Comparison of ENCODE assay signal across 9 cellular contexts in genomic region chr12:98754095-98754494, GRCh38.
DNase-seq lines count a peak whose midpoint lies in the region; TF ChIP-seq lines count a peak whose summit lies in the region.
"Had no signal": no experiment of that assay in that cellular context is flagged by ENCODE, and none has a peak within 500 bp of the region (broad histone marks: within the 10 kb centered on the region; RNA-seq: fewer than 3 reads in every experiment).

No MANE protein-coding gene starts in this region.

- H2BK12ac ChIP-seq in H9 (ENCODE audit: insufficient read length, low read depth, low read length) = no peak overlapping the region

- no peak overlapping the region for H3K9ac ChIP-seq in H9 (ENCODE audit: extremely low read depth, insufficient read length, low read length)

- no peak overlapping the region for H2BK20ac ChIP-seq in H9 (ENCODE audit: low read depth, low read length, poor library complexity, severe bottlenecking)

- no peaks in the 10 kb centered on the region for H3K79me2 ChIP-seq in H9 (ENCODE audit: insufficient read depth, low read length)

- no peak overlapping the region for H3K4me3 ChIP-seq in epithelial cell of proximal tubule (ENCODE audit: low read depth, low read length)

- no peak overlapping the region for H4K5ac ChIP-seq in H9 (ENCODE audit: insufficient read length, low read depth, low read length)

- peak; percentile 15 for DNase-seq in activated naive CD4-positive, alpha-beta T cell treated with anti-CD3 and anti-CD28 coated beads for 36 hours
- no peak for DNase-seq in activated naive CD4-positive, alpha-beta T cell treated with anti-CD3 and anti-CD28 coated beads, Interleukin-2, amount 10 ng/mL, durations not matched to agents 7 days and 5 days
- DNase-seq in HFFc6 (peak; percentile 85), NCI-H2227 (lab: John Stamatoyannopoulos, UW; ENCODE audit: unreplicated experiment) (peak; percentile 27), epithelial cell of proximal tubule (ENCODE audit: low read depth) (peak; percentile 49), NCI-H1092 treated with DMSO at 0.1 percent for 48 hours (lab: John Stamatoyannopoulos, UW) (no peak), NCI-H82 treated with DMSO at 0.1 percent for 48 hours (lab: John Stamatoyannopoulos, UW; ENCODE audit: unreplicated experiment) (no peak), H9 (no peak)

- H4K20me1 ChIP-seq in H9 (ENCODE audit: control insufficient read depth, insufficient read depth, insufficient read length) = no peaks in the 10 kb centered on the region

- H3T11ph ChIP-seq in H9 (ENCODE audit: low read length) = no peak overlapping the region

- no peak for TF ChIP-seq CTCF in HFFc6 (IDR thresholded peaks at IDR 0.05)
- no peak for TF ChIP-seq CTCF in epithelial cell of proximal tubule (conservative IDR thresholded peaks at IDR 0.05; ENCODE audit: low read depth, low read length)
- no peak for TF ChIP-seq CTCF in H9 (conservative IDR thresholded peaks at IDR 0.05)

- H3K27me3 Mint-ChIP-seq in activated naive CD4-positive, alpha-beta T cell treated with anti-CD3 and anti-CD28 coated beads for 36 hours (ENCODE audit: low read depth) = peaks cover 8% of the 10 kb centered on the region
- peaks cover 15% of the 10 kb centered on the region for H3K27me3 Mint-ChIP-seq in activated naive CD4-positive, alpha-beta T cell treated with anti-CD3 and anti-CD28 coated beads, Interleukin-2, amount 10 ng/mL, durations not matched to agents 7 days and 5 days
- peaks cover 3% of the 10 kb centered on the region; the same call in 1 of the 2 replicates for H3K27me3 Mint-ChIP-seq in HFFc6 (ENCODE audit: insufficient read depth)
- no peaks in the 10 kb centered on the region; the same call in 1 of the 2 replicates for H3K27me3 Mint-ChIP-seq in H9 (ENCODE audit: low read depth)

- H3K79me1 ChIP-seq in H9 (ENCODE audit: insufficient read depth, low read depth, low read length, poor library complexity, severe bottlenecking) = no peaks in the 10 kb centered on the region

- no peak overlapping the region for H3K4me2 ChIP-seq in H9 (ENCODE audit: insufficient read depth, insufficient read length, low read length)

- H2BK120ac ChIP-seq in H9 (ENCODE audit: low read depth, low read length, poor library complexity, severe bottlenecking) = no peak overlapping the region

- H2AK5ac ChIP-seq in H9 (ENCODE audit: insufficient read length, low read length) = no peak overlapping the region

- no peak overlapping the region for H3K4me3 Mint-ChIP-seq in activated naive CD4-positive, alpha-beta T cell treated with anti-CD3 and anti-CD28 coated beads for 36 hours
- no peak overlapping the region for H3K4me3 Mint-ChIP-seq in activated naive CD4-positive, alpha-beta T cell treated with anti-CD3 and anti-CD28 coated beads, Interleukin-2, amount 10 ng/mL, durations not matched to agents 7 days and 5 days
- H3K4me3 Mint-ChIP-seq in HFFc6 = peak overlapping the region; percentile 69
- no peak overlapping the region for H3K4me3 Mint-ChIP-seq in H9
- H3K4me3 Mint-ChIP-seq: activated naive CD8-positive, alpha-beta T cell had no signal

- H2BK15ac ChIP-seq in H9 (ENCODE audit: low read depth, low read length) = no peak overlapping the region

- H3K27ac Mint-ChIP-seq in activated naive CD4-positive, alpha-beta T cell treated with anti-CD3 and anti-CD28 coated beads for 36 hours = no peak overlapping the region
- H3K27ac Mint-ChIP-seq in activated naive CD4-positive, alpha-beta T cell treated with anti-CD3 and anti-CD28 coated beads, Interleukin-2, amount 10 ng/mL, durations not matched to agents 7 days and 5 days = no peak overlapping the region
- H3K27ac Mint-ChIP-seq in HFFc6 (peak overlapping the region; percentile 85), H9 (no peak overlapping the region)
- H3K27ac Mint-ChIP-seq: activated naive CD8-positive, alpha-beta T cell had no signal

- no peaks in the 10 kb centered on the region for H3K4me1 ChIP-seq in H9 (ENCODE audit: insufficient read depth, low read length)

- no peak overlapping the region for H3K4ac ChIP-seq in H9 (ENCODE audit: low read depth, low read length)

- H3K4me1 Mint-ChIP-seq in activated naive CD4-positive, alpha-beta T cell treated with anti-CD3 and anti-CD28 coated beads for 36 hours (ENCODE audit: low read depth) = peaks cover 2% of the 10 kb centered on the region
- H3K4me1 Mint-ChIP-seq in activated naive CD4-positive, alpha-beta T cell treated with anti-CD3 and anti-CD28 coated beads, Interleukin-2, amount 10 ng/mL, durations not matched to agents 7 days and 5 days = peaks cover 3% of the 10 kb centered on the region
- peaks cover 68% of the 10 kb centered on the region for H3K4me1 Mint-ChIP-seq in HFFc6 (ENCODE audit: low read depth)
- peaks cover 8 to 10% of the 10 kb centered on the region in 2 experiments for H3K4me1 Mint-ChIP-seq in H9

- H3K27ac ChIP-seq in H9 (ENCODE audit: insufficient read length, low read depth, low read length) = no peak overlapping the region

- no peak overlapping the region for H3K18ac ChIP-seq in H9 (ENCODE audit: insufficient read length, low read depth, low read length)

- no peak overlapping the region for H3K56ac ChIP-seq in H9 (ENCODE audit: insufficient read length, low read depth, low read length)

- no peaks in the 10 kb centered on the region for H3K9me3 Mint-ChIP-seq in activated naive CD4-positive, alpha-beta T cell treated with anti-CD3 and anti-CD28 coated beads for 36 hours
- H3K9me3 Mint-ChIP-seq in activated naive CD4-positive, alpha-beta T cell treated with anti-CD3 and anti-CD28 coated beads, Interleukin-2, amount 10 ng/mL, durations not matched to agents 7 days and 5 days = no peaks in the 10 kb centered on the region
- no peaks in the 10 kb centered on the region for H3K9me3 Mint-ChIP-seq in HFFc6
- no peaks in the 10 kb centered on the region for H3K9me3 Mint-ChIP-seq in H9

- intact Hi-C loops in activated naive CD4-positive, alpha-beta T cell treated with anti-CD3 and anti-CD28 coated beads for 36 hours (cut with micrococcal nuclease) = no loop called here

- no CpG with 5 or more reads among the region's 5 CpGs for WGBS in H9 (ENCODE audit: extremely low coverage, insufficient read length, low lambda C conversion rate)

- no peaks in the 10 kb centered on the region for H3K36me3 Mint-ChIP-seq in activated naive CD4-positive, alpha-beta T cell treated with anti-CD3 and anti-CD28 coated beads for 36 hours (ENCODE audit: low read depth)
- H3K36me3 Mint-ChIP-seq in activated naive CD4-positive, alpha-beta T cell treated with anti-CD3 and anti-CD28 coated beads, Interleukin-2, amount 10 ng/mL, durations not matched to agents 7 days and 5 days = no peaks in the 10 kb centered on the region
- H3K36me3 Mint-ChIP-seq in HFFc6 (ENCODE audit: low read depth) (peaks cover 5% of the 10 kb centered on the region; the same call in 1 of the 2 replicates), H9 (ENCODE audit: insufficient read depth in 1 of 3, low read depth in 3 of 3) (no peaks in the 10 kb centered on the region)
- H3K36me3 Mint-ChIP-seq: activated naive CD8-positive, alpha-beta T cell had no signal

- no peak overlapping the region for H3K14ac ChIP-seq in H9 (ENCODE audit: insufficient read depth, low read length)

- no peak overlapping the region for H2BK5ac ChIP-seq in H9 (ENCODE audit: insufficient read length, low read length)

- no peak overlapping the region for H4K91ac ChIP-seq in H9 (ENCODE audit: insufficient read length, low read depth, low read length)

- CTCF ChIA-PET in activated naive CD4-positive, alpha-beta T cell treated with anti-CD3 and anti-CD28 coated beads for 36 hours (lab: Charles Lee) = no interaction called here
- CTCF ChIA-PET in activated naive CD4-positive, alpha-beta T cell treated with anti-CD3 and anti-CD28 coated beads, Interleukin-2, amount 10 ng/mL, durations not matched to agents 7 days and 5 days (lab: Charles Lee) = interaction anchor here (1.2 to 3.3 kb wide), 2 partner anchors 12 to 29 kb away, joined by 3 to 22 read pairs; no protein-coding TSS in a partner anchor

- no peak overlapping the region for H2AFZ ChIP-seq in H9 (ENCODE audit: low read length)

- no peaks in the 10 kb centered on the region for H3K23me2 ChIP-seq in H9 (ENCODE audit: insufficient read length, low read depth, low read length, poor library complexity, severe bottlenecking)

- H3K27me3 ChIP-seq in H9 (ENCODE audit: insufficient read depth, low read length) = no peaks in the 10 kb centered on the region

- H3K23ac ChIP-seq in H9 (ENCODE audit: insufficient read length, low read depth, low read length) = no peak overlapping the region

- H4K8ac ChIP-seq in H9 (replicated peaks; ENCODE audit: insufficient read length, low read depth, low read length) = no peak overlapping the region

- H3K9me3 ChIP-seq in H9 (ENCODE audit: control insufficient read depth, low read depth, low read length) = no peaks in the 10 kb centered on the region

Comparison
In these comparisons a context has a peak if more than half of its experiments do, and no peak if none do; other contexts are left out.
1. DNase-seq: peak in activated naive CD4-positive, alpha-beta T cell treated with anti-CD3 and anti-CD28 coated beads for 36 hours (single experiment), HFFc6 (single experiment), NCI-H2227 (single experiment) and epithelial cell of proximal tubule (single experiment); none in activated naive CD4-positive, alpha-beta T cell treated with anti-CD3 and anti-CD28 coated beads, Interleukin-2, amount 10 ng/mL, durations not matched to agents 7 days and 5 days (single experiment), NCI-H1092 treated with DMSO at 0.1 percent for 48 hours (single experiment), NCI-H82 treated with DMSO at 0.1 percent for 48 hours (single experiment) and H9 (single experiment).